Comparison of ENCODE assay signal across 8 cellular contexts in genomic region chr20:20780127-20780822, GRCh38.
DNase-seq lines count a peak whose midpoint lies in the region; ATAC-seq and TF ChIP-seq lines count a peak whose summit lies in the region.

No MANE protein-coding gene starts in this region.

- POLR2A ChIA-PET in WTC11 (lab: Charles Lee), result interaction anchor here (0.6 kb wide), 1 partner anchor 538 kb away, joined by 3 read pairs; no protein-coding TSS in a partner anchor

- TF ChIP-seq CTCF in WTC11 (IDR thresholded peaks at IDR 0.05), result no peak

- no peak overlapping the region for H3K27ac Mint-ChIP-seq in WTC11

- H3K9me3 Mint-ChIP-seq in WTC11, result peaks cover 4% of the 10 kb centered on the region

- no peak overlapping the region for H3K4me3 Mint-ChIP-seq in WTC11

- H3K4me3 ChIP-seq in Jurkat, Clone E6-1 (ENCODE audit: low read length), result no peak overlapping the region

- CTCF ChIA-PET in WTC11 (lab: Charles Lee), result interaction anchor here (1.2 kb wide), 1 partner anchor 57 kb away, joined by 3 read pairs; no protein-coding TSS in a partner anchor

- H3K36me3 Mint-ChIP-seq in WTC11, result peaks cover 4% of the 10 kb centered on the region; the same call in 1 of the 2 replicates

- ATAC-seq in GM19351 (IDR thresholded peaks at IDR 0.05; ENCODE audit: unreplicated experiment), result peak; percentile 88
- ATAC-seq in WTC11, result peak; percentile 47; the same call in 1 of the 2 replicates
- no peak for ATAC-seq in GM19397 (IDR thresholded peaks at IDR 0.05; ENCODE audit: unreplicated experiment)
- no peak for ATAC-seq in HG02870 (IDR thresholded peaks at IDR 0.05; ENCODE audit: unreplicated experiment)

- H3K4me1 Mint-ChIP-seq in WTC11, result peaks cover 2% of the 10 kb centered on the region; the same call in 1 of the 2 replicates

- H3K27me3 Mint-ChIP-seq in WTC11 (ENCODE audit: low read depth), result no peaks in the 10 kb centered on the region

- peak; percentile 64 for DNase-seq in Jurkat, Clone E6-1 (ENCODE audit: low read depth, low spot score)
- DNase-seq in WTC11 (ENCODE audit: low spot score) (no peak), left kidney (ENCODE audit: low read depth, low spot score) (peak; percentile 58), EL (no peak), 8988T (no peak)

TF ChIP-seq in WTC11, 78 proteins besides CTCF, POLR2A, EP300 and RAD21:
- TF ChIP-seq SP1 (CRISPR knock-in tag; conservative IDR thresholded peaks at IDR 0.05) (no peak), JAZF1 (CRISPR knock-in tag; IDR thresholded peaks at IDR 0.05) (no peak), PRRX2 (CRISPR knock-in tag; IDR thresholded peaks at IDR 0.05) (no peak), ZNF423 (CRISPR knock-in tag; IDR thresholded peaks at IDR 0.05) (no peak), RORB (CRISPR knock-in tag; IDR thresholded peaks at IDR 0.05) (no peak), TCF7 (CRISPR knock-in tag; IDR thresholded peaks at IDR 0.05; ENCODE audit: low read depth) (no peak), NFATC4 (CRISPR knock-in tag; IDR thresholded peaks at IDR 0.05) (no peak), NR3C1 (CRISPR knock-in tag; conservative IDR thresholded peaks at IDR 0.05; ENCODE audit: low read depth) (no peak), GRHL2 (CRISPR knock-in tag; IDR thresholded peaks at IDR 0.05; ENCODE audit: insufficient replicate concordance, severe bottlenecking) (no peak), SMAD4 (CRISPR knock-in tag; IDR thresholded peaks at IDR 0.05) (no peak)
TF ChIP-seq in WTC11: peak in this region for 0.

Comparison
In these comparisons a context has a peak if more than half of its experiments do, and no peak if none do; other contexts are left out.
1. ATAC-seq: peak in GM19351 (single experiment) and WTC11 (single experiment); none in GM19397 (single experiment) and HG02870 (single experiment).
2. DNase-seq: peak in Jurkat, Clone E6-1 (single experiment) and left kidney (single experiment); none in WTC11 (single experiment), EL (single experiment) and 8988T (single experiment).